In genomic region chr6:7135755-7136154, GRCh38 we compare ENCODE assay signal across 13 cellular contexts. TPM values are rescaled to one million over a fixed set of nuclear protein-coding genes. Genes with fewer than 3 reads are reported as not detected.
A peak's percentile ranks its signal among the peaks of the same experiment; 100 is the strongest.
DNase-seq lines count a peak whose midpoint lies in the region; TF ChIP-seq lines count a peak whose summit lies in the region.
"Had no signal": no experiment of that assay in that cellular context is flagged by ENCODE, and none has a peak within 500 bp of the region (broad histone marks: within the 10 kb centered on the region; RNA-seq: fewer than 3 reads in every experiment).

No MANE protein-coding gene starts in this region.

- H3K4me2 ChIP-seq in OCI-LY7 (ENCODE audit: low read length) (peak overlapping the region; percentile 30), hepatocyte (no peak overlapping the region)

- H4K20me1 ChIP-seq in OCI-LY7 (ENCODE audit: insufficient read depth, low read length): peaks cover 38% of the 10 kb centered on the region; the same call in 1 of the 2 replicates
- H4K20me1 ChIP-seq in hepatocyte (ENCODE audit: insufficient read depth, poor library complexity, severe bottlenecking): peaks cover 25% of the 10 kb centered on the region

- H3K36me3 Mint-ChIP-seq in activated naive CD4-positive, alpha-beta T cell treated with anti-CD3 and anti-CD28 coated beads, Interleukin-2, amount 50 U/mL, for 24 hours: no peaks in the 10 kb centered on the region
- H3K36me3 Mint-ChIP-seq in activated naive CD4-positive, alpha-beta T cell treated with anti-CD3 and anti-CD28 coated beads for 36 hours (ENCODE audit: low read depth): no peaks in the 10 kb centered on the region
- no peaks in the 10 kb centered on the region for H3K36me3 Mint-ChIP-seq in type B pancreatic cell
- H3K36me3 Mint-ChIP-seq in activated CD4-positive, alpha-beta memory T cell treated with anti-CD3 and anti-CD28 coated beads, Interleukin-2, amount 10 ng/mL, durations not matched to agents 7 days and 5 days (ENCODE audit: low read depth): peaks cover 6% of the 10 kb centered on the region
- H3K36me3 Mint-ChIP-seq: brain had no signal

- H3K4me3 Mint-ChIP-seq in activated naive CD4-positive, alpha-beta T cell treated with anti-CD3 and anti-CD28 coated beads, Interleukin-2, amount 50 U/mL, for 24 hours: no peak overlapping the region
- H3K4me3 Mint-ChIP-seq in activated naive CD4-positive, alpha-beta T cell treated with anti-CD3 and anti-CD28 coated beads for 36 hours: no peak overlapping the region
- H3K4me3 Mint-ChIP-seq in type B pancreatic cell: no peak overlapping the region
- H3K4me3 Mint-ChIP-seq in activated CD4-positive, alpha-beta memory T cell treated with anti-CD3 and anti-CD28 coated beads, Interleukin-2, amount 10 ng/mL, durations not matched to agents 7 days and 5 days: no peak overlapping the region
- H3K4me3 Mint-ChIP-seq: brain had no signal

- H3K4me1 ChIP-seq in OCI-LY7 (ENCODE audit: insufficient read depth, low read length, poor library complexity, severe bottlenecking) (peaks cover 30% of the 10 kb centered on the region), hepatocyte (ENCODE audit: insufficient read depth) (peaks cover 25% of the 10 kb centered on the region)

- no peaks in the 10 kb centered on the region for H3K9me3 Mint-ChIP-seq in activated naive CD4-positive, alpha-beta T cell treated with anti-CD3 and anti-CD28 coated beads, Interleukin-2, amount 50 U/mL, for 24 hours
- no peaks in the 10 kb centered on the region for H3K9me3 Mint-ChIP-seq in activated naive CD4-positive, alpha-beta T cell treated with anti-CD3 and anti-CD28 coated beads for 36 hours
- H3K9me3 Mint-ChIP-seq in type B pancreatic cell: no peaks in the 10 kb centered on the region
- no peaks in the 10 kb centered on the region for H3K9me3 Mint-ChIP-seq in activated CD4-positive, alpha-beta memory T cell treated with anti-CD3 and anti-CD28 coated beads, Interleukin-2, amount 10 ng/mL, durations not matched to agents 7 days and 5 days
- H3K9me3 Mint-ChIP-seq: brain had no signal

- H3K36me3 ChIP-seq in OCI-LY7 (ENCODE audit: insufficient read depth, low read length) (no peaks in the 10 kb centered on the region), hepatocyte (replicated peaks; ENCODE audit: insufficient read depth, low read depth) (no peaks in the 10 kb centered on the region)

- CTCF ChIA-PET in activated naive CD4-positive, alpha-beta T cell treated with anti-CD3 and anti-CD28 coated beads for 36 hours (lab: Charles Lee): interaction anchor here (1.0 to 1.5 kb wide), 2 partner anchors 17 to 30 kb away, joined by 3 to 6 read pairs; no protein-coding TSS in a partner anchor
- CTCF ChIA-PET in OCI-LY7 (lab: Charles Lee; ENCODE audit: unreplicated experiment): no interaction called here
- CTCF ChIA-PET in activated CD4-positive, alpha-beta memory T cell treated with anti-CD3 and anti-CD28 coated beads, Interleukin-2, amount 10 ng/mL, durations not matched to agents 7 days and 5 days (lab: Charles Lee): interaction anchor here (1.2 to 1.4 kb wide), 2 partner anchors 19 to 107 kb away, joined by 4 read pairs; no protein-coding TSS in a partner anchor

- POLR2A ChIA-PET in OCI-LY7 (lab: Charles Lee): interaction anchor here (0.7 to 0.8 kb wide), 2 partner anchors 11 to 509 kb away, joined by 3 read pairs; no protein-coding TSS in a partner anchor
- POLR2A ChIA-PET in activated CD4-positive, alpha-beta memory T cell treated with anti-CD3 and anti-CD28 coated beads, Interleukin-2, amount 10 ng/mL, durations not matched to agents 7 days and 5 days (lab: Charles Lee): interaction anchor here (0.9 to 5.2 kb wide), 6 partner anchors 9 to 36 kb away, joined by 3 to 76 read pairs (median 6); partner anchors contain the start of gene RREB1

- H3K4me3 ChIP-seq in OCI-LY7 (ENCODE audit: low read depth, low read length, poor library complexity, severe bottlenecking) (no peak overlapping the region), hepatocyte (no peak overlapping the region)

- H3K27ac Mint-ChIP-seq in activated naive CD4-positive, alpha-beta T cell treated with anti-CD3 and anti-CD28 coated beads, Interleukin-2, amount 50 U/mL, for 24 hours: peak overlapping the region; percentile 65
- H3K27ac Mint-ChIP-seq in activated naive CD4-positive, alpha-beta T cell treated with anti-CD3 and anti-CD28 coated beads for 36 hours: no peak overlapping the region
- H3K27ac Mint-ChIP-seq in type B pancreatic cell: peak overlapping the region; percentile 52
- H3K27ac Mint-ChIP-seq in activated CD4-positive, alpha-beta memory T cell treated with anti-CD3 and anti-CD28 coated beads, Interleukin-2, amount 10 ng/mL, durations not matched to agents 7 days and 5 days: no peak overlapping the region

- no TSS peak for BruUV-seq in OCI-LY7 (replicated peaks; lab: Mats Ljungman, UMichigan)

- H3K27me3 Mint-ChIP-seq in activated naive CD4-positive, alpha-beta T cell treated with anti-CD3 and anti-CD28 coated beads, Interleukin-2, amount 50 U/mL, for 24 hours: no peaks in the 10 kb centered on the region
- no peaks in the 10 kb centered on the region for H3K27me3 Mint-ChIP-seq in activated naive CD4-positive, alpha-beta T cell treated with anti-CD3 and anti-CD28 coated beads for 36 hours (ENCODE audit: low read depth)
- no peaks in the 10 kb centered on the region for H3K27me3 Mint-ChIP-seq in type B pancreatic cell
- no peaks in the 10 kb centered on the region for H3K27me3 Mint-ChIP-seq in activated CD4-positive, alpha-beta memory T cell treated with anti-CD3 and anti-CD28 coated beads, Interleukin-2, amount 10 ng/mL, durations not matched to agents 7 days and 5 days

- H3K79me2 ChIP-seq in OCI-LY7 (ENCODE audit: insufficient read depth, low read depth, low read length) (no peaks in the 10 kb centered on the region), hepatocyte (peaks cover 94% of the 10 kb centered on the region)

- H2AFZ ChIP-seq in OCI-LY7 (ENCODE audit: low read length) (no peak overlapping the region), hepatocyte (no peak overlapping the region)

- no peak for DNase-seq in activated naive CD4-positive, alpha-beta T cell treated with anti-CD3 and anti-CD28 coated beads for 36 hours
- DNase-seq in OCI-LY7 (ENCODE audit: low spot score) (no peak), hepatocyte (ENCODE audit: low spot score) (no peak), type B pancreatic cell (ENCODE audit: extremely low spot score, unreplicated experiment) (no peak), NCI-H446 treated with DMSO at 0.1 percent for 48 hours (lab: John Stamatoyannopoulos, UW) (no peak)
- no peak for DNase-seq in stimulated activated CD4-positive, alpha-beta T cell treated with anti-CD3 and anti-CD28 coated beads, Interleukin-2, amount 100 ng/mL, for 48 hours
- no peak for DNase-seq in activated CD4-positive, alpha-beta memory T cell treated with anti-CD3 and anti-CD28 coated beads, Interleukin-2, amount 10 ng/mL, durations not matched to agents 7 days and 5 days
- DNase-seq: EL, hypothalamus, mammary epithelial cell, NCI-H2081 had no signal

- intact Hi-C loops in activated naive CD4-positive, alpha-beta T cell treated with anti-CD3 and anti-CD28 coated beads for 36 hours (cut with micrococcal nuclease): loop anchor here (2.0 to 10.0 kb wide), 5 partner anchors 49 to 551 kb away; partner anchors contain the start of genes LY86 and SSR1
- intact Hi-C loops in OCI-LY7 (cut with micrococcal nuclease; ENCODE audit: unreplicated experiment): loop anchor here (2.0 kb wide), 1 partner anchor 103 kb away; no protein-coding TSS in a partner anchor

- TF ChIP-seq CTCF in OCI-LY7 (conservative IDR thresholded peaks at IDR 0.05; ENCODE audit: low read length) (no peak), hepatocyte (IDR thresholded peaks at IDR 0.05; ENCODE audit: poor library complexity) (no peak), type B pancreatic cell (conservative IDR thresholded peaks at IDR 0.05) (no peak)

- H3K9me3 ChIP-seq in OCI-LY7 (ENCODE audit: low read length) (no peaks in the 10 kb centered on the region), hepatocyte (ENCODE audit: low read depth) (no peaks in the 10 kb centered on the region)

- H3K4me1 Mint-ChIP-seq in activated naive CD4-positive, alpha-beta T cell treated with anti-CD3 and anti-CD28 coated beads, Interleukin-2, amount 50 U/mL, for 24 hours: peaks cover 94% of the 10 kb centered on the region
- peaks cover 82% of the 10 kb centered on the region for H3K4me1 Mint-ChIP-seq in activated naive CD4-positive, alpha-beta T cell treated with anti-CD3 and anti-CD28 coated beads for 36 hours (ENCODE audit: low read depth)
- peaks cover 48% of the 10 kb centered on the region for H3K4me1 Mint-ChIP-seq in type B pancreatic cell (ENCODE audit: unreplicated experiment)
- peaks cover 69% of the 10 kb centered on the region for H3K4me1 Mint-ChIP-seq in activated CD4-positive, alpha-beta memory T cell treated with anti-CD3 and anti-CD28 coated beads, Interleukin-2, amount 10 ng/mL, durations not matched to agents 7 days and 5 days

- H3K9me2 ChIP-seq in OCI-LY7 (ENCODE audit: insufficient read depth, low read length) (no peaks in the 10 kb centered on the region), hepatocyte (replicated peaks; ENCODE audit: insufficient read depth) (no peaks in the 10 kb centered on the region)

- H3K27ac ChIP-seq in OCI-LY7 (ENCODE audit: low read depth, low read length, poor library complexity, severe bottlenecking) (no peak overlapping the region), hepatocyte (peak overlapping the region; percentile 68)

- H3K27me3 ChIP-seq in hepatocyte: no peaks in the 10 kb centered on the region

RNA-seq across cellular contexts. Expression of gene RREB1, which starts 28.0 kb away (rescaled TPM):
- 10 to 100 TPM; 10.8 to 12.2 TPM for total RNA-seq in activated naive CD4-positive, alpha-beta T cell treated with anti-CD3 and anti-CD28 coated beads for 36 hours
- total RNA-seq in OCI-LY7 (2014; rRNA removed; shearing (Covaris generic)): 3.4 and 4.4 TPM in 2 replicates
- total RNA-seq in OCI-LY7 (2022): 5.5 and 7.1 TPM in 2 replicates
- 23.6 and 28.7 TPM in 2 replicates for total RNA-seq in hepatocyte
- 15.2 and 19.7 TPM in 2 replicates for polyA plus RNA-seq in hepatocyte
- total RNA-seq in type B pancreatic cell (ENCODE audit: low replicate concordance): 43.9 and 67.0 TPM in 2 replicates
- 10 to 100 TPM; 26.5 to 27.9 TPM for total RNA-seq in activated CD4-positive, alpha-beta memory T cell treated with anti-CD3 and anti-CD28 coated beads, Interleukin-2, amount 10 ng/mL, durations not matched to agents 7 days and 5 days

Comparison
In these comparisons a context has a peak if more than half of its experiments do, and no peak if none do; other contexts are left out.
1. H3K27ac Mint-ChIP-seq: peak in activated naive CD4-positive, alpha-beta T cell treated with anti-CD3 and anti-CD28 coated beads, Interleukin-2, amount 50 U/mL, for 24 hours (single experiment) and type B pancreatic cell (single experiment); none in activated naive CD4-positive, alpha-beta T cell treated with anti-CD3 and anti-CD28 coated beads for 36 hours (single experiment) and activated CD4-positive, alpha-beta memory T cell treated with anti-CD3 and anti-CD28 coated beads, Interleukin-2, amount 10 ng/mL, durations not matched to agents 7 days and 5 days (single experiment).